Comparison of ENCODE assay signal across 16 cellular contexts in genomic region chr2:167510071-167510759, GRCh38.
DNase-seq lines count a peak whose midpoint lies in the region; ATAC-seq, FAIRE-seq and TF ChIP-seq lines count a peak whose summit lies in the region.
"Had no signal": no experiment of that assay in that cellular context is flagged by ENCODE, and none has a peak within 500 bp of the region (broad histone marks: within the 10 kb centered on the region; RNA-seq: fewer than 3 reads in every experiment).

No MANE protein-coding gene starts in this region.

- no peaks in the 10 kb centered on the region for H4K20me1 ChIP-seq in GM23338 (replicated peaks; ENCODE audit: insufficient read depth)
- no peaks in the 10 kb centered on the region for H4K20me1 ChIP-seq in endothelial cell of umbilical vein (replicated peaks; ENCODE audit: control insufficient read depth, extremely low read depth, insufficient read depth, low read length)

- intact Hi-C loops in endothelial cell of umbilical vein (cut with micrococcal nuclease): no loop called here

- H3K4me1 Mint-ChIP-seq in GM23338 (peaks cover 18% of the 10 kb centered on the region), mesothelial cell of epicardium (peaks cover 12% of the 10 kb centered on the region)
- H3K4me1 Mint-ChIP-seq in activated T-cell treated with anti-CD3 and anti-CD28 coated beads, Interleukin-2, amount 50 U/mL, for 24 hours (ENCODE audit: low read depth): no peaks in the 10 kb centered on the region
- H3K4me1 Mint-ChIP-seq: B cell had no signal

- H3K36me3 ChIP-seq in GM23338 (ENCODE audit: insufficient read depth) (no peaks in the 10 kb centered on the region), endothelial cell of umbilical vein (ENCODE audit: control insufficient read depth in 2 of 2, extremely low read depth in 1 of 2, insufficient read depth in 2 of 2, low read length in 2 of 2) (no peaks in the 10 kb centered on the region)
- no peaks in the 10 kb centered on the region for H3K36me3 ChIP-seq in effector memory CD4-positive, alpha-beta T cell (ENCODE audit: control insufficient read depth, insufficient read depth, low read length)
- H3K36me3 ChIP-seq: esophagus squamous epithelium, ovary had no signal

- TSS peak; percentile 39 for BruUV-seq in endothelial cell of umbilical vein (replicated peaks; lab: Mats Ljungman, UMichigan)

- no peaks in the 10 kb centered on the region for H3K9me3 ChIP-seq in endothelial cell of umbilical vein (replicated peaks; ENCODE audit: control insufficient read depth, insufficient read depth, low read length)
- H3K9me3 ChIP-seq in effector memory CD4-positive, alpha-beta T cell (ENCODE audit: control insufficient read depth, low read length): no peaks in the 10 kb centered on the region
- H3K9me3 ChIP-seq: esophagus squamous epithelium, ovary had no signal

- CTCF ChIA-PET in endothelial cell of umbilical vein (lab: Charles Lee): no interaction called here

- H2AFZ ChIP-seq in GM23338 (no peak overlapping the region), endothelial cell of umbilical vein (ENCODE audit: low read depth, low read length) (peak overlapping the region; percentile 24)

- no peak for TF ChIP-seq POLR2A in endothelial cell of umbilical vein (IDR thresholded peaks at IDR 0.05; ENCODE audit: low read depth, low read length)

- H3K27ac ChIP-seq in GM23338 (ENCODE audit: low read depth) (peak overlapping the region; percentile 8; the same call in 1 of the 2 replicates), endothelial cell of umbilical vein (ENCODE audit: insufficient read depth, low read depth, low read length) (peak overlapping the region; percentile 63)
- H3K27ac ChIP-seq in effector memory CD4-positive, alpha-beta T cell (ENCODE audit: insufficient read depth, low read length, poor library complexity, severe bottlenecking): no peak overlapping the region
- H3K27ac ChIP-seq: esophagus squamous epithelium, ovary had no signal

- H3K4me3 Mint-ChIP-seq in GM23338 (no peak overlapping the region), mesothelial cell of epicardium (no peak overlapping the region)
- H3K4me3 Mint-ChIP-seq in activated T-cell treated with anti-CD3 and anti-CD28 coated beads, Interleukin-2, amount 50 U/mL, for 24 hours: no peak overlapping the region
- H3K4me3 Mint-ChIP-seq: B cell; T-helper 1 cell treated with Interleukin-12 subunit alpha and Interleukin-12 subunit beta and Interleukin-4 antibody, amounts not matched to agents 30 μg/mL and 1 μg/mL, for 36 hours had no signal

- H3K27ac Mint-ChIP-seq in GM23338: peak overlapping the region; percentile 69; the same call in 1 of the 2 replicates
- peak overlapping the region; percentile 39 for H3K27ac Mint-ChIP-seq in mesothelial cell of epicardium
- H3K27ac Mint-ChIP-seq in activated T-cell treated with anti-CD3 and anti-CD28 coated beads, Interleukin-2, amount 50 U/mL, for 24 hours: no peak overlapping the region
- H3K27ac Mint-ChIP-seq: B cell; T-helper 1 cell treated with Interleukin-12 subunit alpha and Interleukin-12 subunit beta and Interleukin-4 antibody, amounts not matched to agents 30 μg/mL and 1 μg/mL, for 36 hours had no signal

- no peaks in the 10 kb centered on the region for H3K9me2 ChIP-seq in GM23338 (ENCODE audit: insufficient read depth)

- DNase-seq in GM23338 (ENCODE audit: low spot score) (no peak), SK-N-DZ (ENCODE audit: low spot score) (peak; percentile 4), endothelial cell of umbilical vein (ENCODE audit: low read depth, low spot score) (no peak), mesothelial cell of epicardium (ENCODE audit: low spot score in 2 of 2, unreplicated experiment in 2 of 2) (no peak), activated gamma-delta T cell (lab: John Stamatoyannopoulos, UW) (no peak), NCI-H510A treated with DMSO at 0.1 percent for 48 hours (lab: John Stamatoyannopoulos, UW) (no peak)
- no peak for DNase-seq in activated T-cell treated with anti-CD3 and anti-CD28 coated beads, Interleukin-2, amount 50 U/mL, for 24 hours
- DNase-seq in effector memory CD4-positive, alpha-beta T cell: no peak
- DNase-seq: activated CD4-positive, CD25-positive, alpha-beta regulatory T cell; activated effector memory CD4-positive, alpha-beta T cell treated with Interleukin-2 at 50 U/mL for 16 hours; esophagus squamous epithelium; NCI-H1048; ovary had no signal

- H3K36me3 Mint-ChIP-seq in GM23338 (ENCODE audit: low read depth) (0 out of 3 replicates have a peak, but pooled peaks cover 3% of the 10 kb centered on the region), mesothelial cell of epicardium (no peaks in the 10 kb centered on the region)
- no peaks in the 10 kb centered on the region for H3K36me3 Mint-ChIP-seq in activated T-cell treated with anti-CD3 and anti-CD28 coated beads, Interleukin-2, amount 50 U/mL, for 24 hours (ENCODE audit: low read depth)

- H3K9me1 ChIP-seq in endothelial cell of umbilical vein (replicated peaks; ENCODE audit: control insufficient read depth, extremely low read depth, insufficient read depth, low read length): no peaks in the 10 kb centered on the region

- ATAC-seq in GM23338: no peak
- ATAC-seq: left lobe of liver had no signal

- H3K4me3 ChIP-seq in GM23338: no peak overlapping the region
- H3K4me3 ChIP-seq in endothelial cell of umbilical vein (replicated peaks in 1 of 3; ENCODE audit: insufficient read depth in 1 of 3, low read depth in 1 of 3, low read length in 3 of 3): no peak overlapping the region
- no peak overlapping the region for H3K4me3 ChIP-seq in effector memory CD4-positive, alpha-beta T cell (ENCODE audit: insufficient read depth, low read depth, low read length, poor library complexity, severe bottlenecking)
- H3K4me3 ChIP-seq: esophagus squamous epithelium, ovary had no signal

- dilution Hi-C loops in endothelial cell of umbilical vein (cut with MboI; ENCODE audit: extremely low pct_ligation_motif_present, low sequenced_read_pairs): no loop called here

- H3K27me3 ChIP-seq in GM23338 (ENCODE audit: insufficient read depth) (no peaks in the 10 kb centered on the region), endothelial cell of umbilical vein (ENCODE audit: control insufficient read depth in 2 of 2, insufficient read depth in 2 of 2, low read length in 2 of 2) (no peaks in the 10 kb centered on the region)
- H3K27me3 ChIP-seq in effector memory CD4-positive, alpha-beta T cell (replicated peaks; ENCODE audit: control insufficient read depth, insufficient read depth, low read length, poor library complexity, severe bottlenecking): no peaks in the 10 kb centered on the region
- H3K27me3 ChIP-seq: esophagus squamous epithelium, ovary had no signal

- H3K27me3 Mint-ChIP-seq in GM23338 (ENCODE audit: insufficient read depth, low read depth, poor library complexity) (no peaks in the 10 kb centered on the region), mesothelial cell of epicardium (ENCODE audit: low read depth) (no peaks in the 10 kb centered on the region)
- no peaks in the 10 kb centered on the region for H3K27me3 Mint-ChIP-seq in activated T-cell treated with anti-CD3 and anti-CD28 coated beads, Interleukin-2, amount 50 U/mL, for 24 hours
- H3K27me3 Mint-ChIP-seq: B cell had no signal

- H3K9me3 Mint-ChIP-seq in GM23338 (no peaks in the 10 kb centered on the region), mesothelial cell of epicardium (no peaks in the 10 kb centered on the region)
- H3K9me3 Mint-ChIP-seq in activated T-cell treated with anti-CD3 and anti-CD28 coated beads, Interleukin-2, amount 50 U/mL, for 24 hours: no peaks in the 10 kb centered on the region
- H3K9me3 Mint-ChIP-seq: T-helper 1 cell treated with Interleukin-12 subunit alpha and Interleukin-12 subunit beta and Interleukin-4 antibody, amounts not matched to agents 30 μg/mL and 1 μg/mL, for 36 hours had no signal

- POLR2A ChIA-PET in endothelial cell of umbilical vein (lab: Charles Lee): no interaction called here

- H3K79me2 ChIP-seq in GM23338 (replicated peaks; ENCODE audit: insufficient read depth): no peaks in the 10 kb centered on the region
- H3K79me2 ChIP-seq in endothelial cell of umbilical vein (ENCODE audit: control insufficient read depth, insufficient read depth, low read length): no peaks in the 10 kb centered on the region

- peaks cover 22% of the 10 kb centered on the region for H3K4me1 ChIP-seq in GM23338 (ENCODE audit: insufficient read depth)
- peaks cover 19% of the 10 kb centered on the region for H3K4me1 ChIP-seq in endothelial cell of umbilical vein (ENCODE audit: control insufficient read depth, extremely low read depth, insufficient read depth, low read length)
- no peaks in the 10 kb centered on the region for H3K4me1 ChIP-seq in effector memory CD4-positive, alpha-beta T cell (ENCODE audit: control insufficient read depth, insufficient read depth, low read length, poor library complexity, severe bottlenecking)
- H3K4me1 ChIP-seq: esophagus squamous epithelium had no signal

- no peak for FAIRE-seq in endothelial cell of umbilical vein (lab: Jason Lieb, UNC)

- H3K9ac ChIP-seq in endothelial cell of umbilical vein (replicated peaks; ENCODE audit: extremely low read depth, insufficient read depth, low read length): peak overlapping the region; percentile 60

- no peak for TF ChIP-seq CTCF in GM23338 (conservative IDR thresholded peaks at IDR 0.05; ENCODE audit: low read depth in 2 of 2)
- no peak for TF ChIP-seq CTCF in endothelial cell of umbilical vein (IDR thresholded peaks at IDR 0.05; ENCODE audit: extremely low read depth in 1 of 2, insufficient read depth in 1 of 2, low read depth in 1 of 2, low read length in 2 of 2)
- TF ChIP-seq CTCF in mesothelial cell of epicardium (IDR thresholded peaks at IDR 0.05; ENCODE audit: unreplicated experiment): no peak

- H3K4me2 ChIP-seq in GM23338: 0 out of 2 replicates have a peak overlapping the region, but pooled peaks have one; percentile 17
- H3K4me2 ChIP-seq in endothelial cell of umbilical vein (ENCODE audit: insufficient read depth, low read length): peak overlapping the region; percentile 64

- H3F3A ChIP-seq in GM23338 (replicated peaks; ENCODE audit: low read depth): no peaks in the 10 kb centered on the region

TF ChIP-seq in GM23338, 12 proteins besides CTCF, POLR2A, EP300 and RAD21 (continues in another document):
- TF ChIP-seq ZNF114 (CRISPR knock-in tag; IDR thresholded peaks at IDR 0.05) (no peak), EZH2phosphoT487 (IDR thresholded peaks at IDR 0.05; ENCODE audit: unreplicated experiment) (no peak), ZNF331 (CRISPR knock-in tag; IDR thresholded peaks at IDR 0.05; ENCODE audit: low read depth) (no peak)

TF ChIP-seq in endothelial cell of umbilical vein, 7 proteins besides CTCF, POLR2A, EP300 and RAD21 (continues in another document):
- TF ChIP-seq FOS (IDR thresholded peaks at IDR 0.05; ENCODE audit: borderline replicate concordance, insufficient read depth, low read length) (no peak), GATA2 (IDR thresholded peaks at IDR 0.05; ENCODE audit: insufficient read depth, insufficient read length, low read depth, low read length) (no peak), JUN (IDR thresholded peaks at IDR 0.05; ENCODE audit: borderline replicate concordance, insufficient read depth, insufficient read length, low read depth) (no peak), MAX (IDR thresholded peaks at IDR 0.05; ENCODE audit: insufficient read depth, insufficient read length) (no peak)
